ENCODE assay signal across 3 cellular contexts in genomic region chr1:156120318-156120717, GRCh38.
TF ChIP-seq lines count a peak whose summit lies in the region.

No MANE protein-coding gene starts in this region.

TF ChIP-seq in SK-N-SH, 30 proteins besides CTCF, POLR2A, EP300 and RAD21 (continued from another document):
- TF ChIP-seq REST (IDR thresholded peaks at IDR 0.05; ENCODE audit: low read depth, low read length) (no peak), MEF2A (IDR thresholded peaks at IDR 0.05; ENCODE audit: borderline replicate concordance, low read depth) (no peak)

TF ChIP-seq in SK-N-SH treated with all-trans-retinoic acid at 6 μM for 48 hours, 23 proteins besides CTCF, POLR2A, EP300 and RAD21 (continued from another document):
- TF ChIP-seq CREB5 (CRISPR knock-in tag; IDR thresholded peaks at IDR 0.05; ENCODE audit: low read depth) (no peak), SNAI2 (CRISPR knock-in tag; IDR thresholded peaks at IDR 0.05) (no peak), PATZ1 (CRISPR knock-in tag; IDR thresholded peaks at IDR 0.05; ENCODE audit: borderline replicate concordance) (no peak), CSDC2 (CRISPR knock-in tag; IDR thresholded peaks at IDR 0.05) (no peak), ZNF565 (CRISPR knock-in tag; conservative IDR thresholded peaks at IDR 0.05; ENCODE audit: low read depth) (no peak), ZNF8 (CRISPR knock-in tag; IDR thresholded peaks at IDR 0.05) (no peak), ARNTL (CRISPR knock-in tag; IDR thresholded peaks at IDR 0.05; ENCODE audit: borderline replicate concordance, low read depth) (no peak), ISL1 (CRISPR knock-in tag; IDR thresholded peaks at IDR 0.05) (no peak), BACH2 (CRISPR knock-in tag; IDR thresholded peaks at IDR 0.05; ENCODE audit: borderline replicate concordance) (no peak), OSR1 (CRISPR knock-in tag; IDR thresholded peaks at IDR 0.05) (no peak), TSHZ2 (CRISPR knock-in tag; IDR thresholded peaks at IDR 0.05) (no peak), GLIS3 (CRISPR knock-in tag; IDR thresholded peaks at IDR 0.05) (no peak)

TF ChIP-seq in liver, 16 proteins besides CTCF, POLR2A, EP300 and RAD21 (continued from another document):
- TF ChIP-seq REST (IDR thresholded peaks at IDR 0.05), result no peak
- TF ChIP-seq ATF3 (IDR thresholded peaks at IDR 0.05), result no peak
- no peak for TF ChIP-seq MAX (IDR thresholded peaks at IDR 0.05)
- TF ChIP-seq NR2F2 (IDR thresholded peaks at IDR 0.05), result no peak
TF ChIP-seq in liver: peak in this region for 0.
